Comparison of ENCODE assay signal across 8 cellular contexts in genomic region chr22:39457047-39457545, GRCh38. TPM values are rescaled to one million over a fixed set of nuclear protein-coding genes. Genes with fewer than 3 reads are reported as not detected.
DNase-seq lines count a peak whose midpoint lies in the region; FAIRE-seq and TF ChIP-seq lines count a peak whose summit lies in the region.

No MANE protein-coding gene starts in this region.

- peak overlapping the region; percentile 76 for H3K4me3 ChIP-seq in BLaER1
- H3K4me3 ChIP-seq in HEK293 (ENCODE audit: low read depth, low read length), result peak overlapping the region; percentile 38
- peak overlapping the region; percentile 46 to 89 (median 50); a peak in 7 of 8 replicates for H3K4me3 ChIP-seq in H1 (ENCODE audit: extremely low read depth in 1 of 4, insufficient read depth in 2 of 4, low read depth in 3 of 4, low read length in 4 of 4)
- H3K4me3 ChIP-seq in neuronal stem cell (ENCODE audit: low read length in 2 of 2), result peak overlapping the region; percentile 68 to 84

- CTCF ChIA-PET in HEK293 (lab: Yijun Ruan, JAX), result no interaction called here
- CTCF ChIA-PET in H1 (lab: Charles Lee; ENCODE audit: partially characterized antibody), result interaction anchor here (1.7 kb wide), 1 partner anchor 57 kb away, joined by 7 read pairs; no protein-coding TSS in a partner anchor

- no peaks in the 10 kb centered on the region for H3K79me2 ChIP-seq in H1 (ENCODE audit: control insufficient read depth in 1 of 2, insufficient read depth in 2 of 2, low read length in 2 of 2)

- TF ChIP-seq POLR2A in H1 (IDR thresholded peaks at IDR 0.05; ENCODE audit: control extremely low read depth in 1 of 2, low read depth in 2 of 2, low read length in 2 of 2), result no peak

- no peaks in the 10 kb centered on the region for H4K20me1 ChIP-seq in BLaER1
- H4K20me1 ChIP-seq in H1 (replicated peaks in 1 of 2; ENCODE audit: control insufficient read depth in 1 of 2, insufficient read depth in 2 of 2, low read length in 2 of 2), result peaks cover 0 to 6% of the 10 kb centered on the region in 2 experiments

- FAIRE-seq in H1 (lab: Jason Lieb, UNC), result no peak

- H3K9me3 ChIP-seq in BLaER1, result no peaks in the 10 kb centered on the region
- H3K9me3 ChIP-seq in HEK293 (ENCODE audit: control insufficient read depth, insufficient read depth, low read depth, low read length), result no peaks in the 10 kb centered on the region
- H3K9me3 ChIP-seq in H1 (ENCODE audit: insufficient read depth in 2 of 2, low read depth in 1 of 2, low read length in 1 of 2), result no peaks in the 10 kb centered on the region
- H3K9me3 ChIP-seq in neuronal stem cell (replicated peaks in 1 of 2; ENCODE audit: control insufficient read depth in 2 of 2, insufficient read depth in 1 of 2, low read depth in 1 of 2, low read length in 2 of 2), result peaks cover 0 to 2% of the 10 kb centered on the region in 2 donors

- DNase-seq in H1 (ENCODE audit: low read depth in 1 of 2, low spot score in 2 of 2), result no peak
- DNase-seq in neuronal stem cell (ENCODE audit: low spot score), result no peak
- no peak for DNase-seq in H4 (ENCODE audit: low spot score)
- no peak for DNase-seq in cerebellum (ENCODE audit: low spot score)
- DNase-seq in stimulated activated CD4-positive, alpha-beta T cell treated with anti-CD3 and anti-CD28 coated beads, Interleukin-1b, Interleukin-23, amount 100 ng/mL, for 48 hours, result no peak
- no peak for DNase-seq in activated CD4-positive, CD25-positive, alpha-beta regulatory T cell treated with anti-CD3 and anti-CD28 coated beads, Interleukin-2, amount 50 U/mL, for 72 hours

- H3K79me1 ChIP-seq in H1 (ENCODE audit: low read depth, low read length), result no peaks in the 10 kb centered on the region; the same call in 1 of the 2 replicates
- peaks cover 23% of the 10 kb centered on the region for H3K79me1 ChIP-seq in neuronal stem cell (ENCODE audit: low read depth, low read length)

- TF ChIP-seq CTCF in HEK293 (tag by site-specific recombination; IDR thresholded peaks at IDR 0.05) (no peak), H1 (IDR thresholded peaks at IDR 0.05; ENCODE audit: control extremely low read depth in 1 of 3, insufficient read depth in 1 of 3, low read depth in 1 of 3, low read length in 3 of 3) (no peak)

- H4K8ac ChIP-seq in H1 (ENCODE audit: extremely low read depth, insufficient read depth, low read length) (peak overlapping the region; percentile 91; the same call in 1 of the 2 replicates), neuronal stem cell (ENCODE audit: low read depth, low read length) (no peak overlapping the region)

- no peak for TF ChIP-seq EP300 in H1 (IDR thresholded peaks at IDR 0.05; ENCODE audit: borderline replicate concordance in 1 of 2, low read depth in 2 of 2, low read length in 2 of 2)

- H2BK120ac ChIP-seq in H1 (replicated peaks; ENCODE audit: low read depth, low read length) (no peak overlapping the region), neuronal stem cell (ENCODE audit: low read depth, low read length) (no peak overlapping the region)

- H3K56ac ChIP-seq in H1 (replicated peaks; ENCODE audit: insufficient read length, low read depth, low read length), result no peak overlapping the region

- TF ChIP-seq RAD21 in H1 (IDR thresholded peaks at IDR 0.05 in 1 of 2, conservative IDR thresholded peaks at IDR 0.05 in 1 of 2; ENCODE audit: low read depth in 2 of 2, low read length in 2 of 2), result no peak

- WGBS in H1 (ENCODE audit: extremely low coverage in 1 of 2, insufficient coverage in 1 of 2, insufficient read length in 1 of 2, insufficient replicate concordance in 2 of 2, low coverage in 1 of 2, low lambda C conversion rate in 2 of 2, missing lambda C conversion rate in 1 of 2), 2 experiments, result no CpG with 5 or more reads among the region's 88 CpGs
- no CpG with 5 or more reads among the region's 88 CpGs for WGBS in neuronal stem cell (ENCODE audit: extremely low coverage in 2 of 2, insufficient read length in 2 of 2, insufficient replicate concordance in 1 of 2), 2 donors

- H4K5ac ChIP-seq in H1 (ENCODE audit: insufficient read length, low read depth, low read length), result no peak overlapping the region

- H3K14ac ChIP-seq in H1 (ENCODE audit: insufficient read length) (no peak overlapping the region), neuronal stem cell (ENCODE audit: low read length) (peak overlapping the region; percentile 100)

- H3K18ac ChIP-seq in H1 (ENCODE audit: extremely low read depth, low read length), result peak overlapping the region; percentile 71; the same call in 1 of the 2 replicates
- H3K18ac ChIP-seq in neuronal stem cell (ENCODE audit: low read length), result peak overlapping the region; percentile 99

- H3K4me1 ChIP-seq in BLaER1 (peaks cover 43% of the 10 kb centered on the region), HEK293 (ENCODE audit: control insufficient read depth, insufficient read depth, low read length) (peaks cover 3% of the 10 kb centered on the region; the same call in 1 of the 2 replicates), H1 (replicated peaks in 1 of 4; ENCODE audit: control insufficient read depth in 3 of 4, insufficient read depth in 4 of 4, low read length in 3 of 4) (peaks cover 0 to 29% (median 20%) of the 10 kb centered on the region in 4 experiments; a peak in 6 of 7 replicates), neuronal stem cell (ENCODE audit: control insufficient read depth in 2 of 2, insufficient read depth in 1 of 2, low read depth in 1 of 2, low read length in 2 of 2) (peaks cover 31 to 35% of the 10 kb centered on the region in 2 donors)

- H2AK5ac ChIP-seq in H1 (ENCODE audit: low read depth, low read length) (no peak overlapping the region), neuronal stem cell (ENCODE audit: low read depth, low read length) (peak overlapping the region; percentile 99)

- H4K91ac ChIP-seq in H1 (replicated peaks; ENCODE audit: insufficient read length, low read length) (peak overlapping the region; percentile 99), neuronal stem cell (ENCODE audit: low read depth, low read length, poor library complexity) (peak overlapping the region; percentile 99)

- H3K23ac ChIP-seq in H1 (ENCODE audit: insufficient read length) (no peak overlapping the region), neuronal stem cell (ENCODE audit: low read depth, low read length, poor library complexity) (peak overlapping the region; percentile 92)

- H2BK5ac ChIP-seq in H1 (ENCODE audit: low read depth, low read length) (no peak overlapping the region), neuronal stem cell (ENCODE audit: low read length) (peak overlapping the region; percentile 78)

- H2BK15ac ChIP-seq in H1 (ENCODE audit: low read length), result no peak overlapping the region
- H2BK15ac ChIP-seq in neuronal stem cell (ENCODE audit: low read length), result peak overlapping the region; percentile 99

- H2AFZ ChIP-seq in H1 (ENCODE audit: low read length) (no peak overlapping the region), neuronal stem cell (ENCODE audit: low read length) (peak overlapping the region; percentile 91)

- peaks cover 8% of the 10 kb centered on the region; the same call in 1 of the 2 replicates for H3K23me2 ChIP-seq in H1 (ENCODE audit: low read depth, low read length)

- peaks cover 7% of the 10 kb centered on the region; the same call in 1 of the 2 replicates for H3K27me3 ChIP-seq in BLaER1
- peaks cover 5 to 24% (median 18%) of the 10 kb centered on the region in 4 experiments; a peak in 6 of 7 replicates for H3K27me3 ChIP-seq in H1 (replicated peaks in 1 of 4; ENCODE audit: control insufficient read depth in 3 of 4, extremely low read depth in 1 of 4, insufficient read depth in 3 of 4, low read length in 3 of 4)
- peaks cover 0 to 5% (median 0%) of the 10 kb centered on the region in 3 experiments for H3K27me3 ChIP-seq in neuronal stem cell (ENCODE audit: control insufficient read depth in 3 of 3, insufficient read depth in 3 of 3, low read depth in 1 of 3, low read length in 3 of 3)

- POLR2A ChIA-PET in HEK293 (lab: Yijun Ruan, JAX) (no interaction called here), H1 (lab: Charles Lee; ENCODE audit: partially characterized antibody) (interaction anchor here (0.6 to 2.1 kb wide), 5 partner anchors 11 to 139 kb away, joined by 3 to 8 read pairs (median 3); partner anchors contain the start of gene TAB1)

- H2BK12ac ChIP-seq in H1 (ENCODE audit: low read depth, low read length) (peak overlapping the region; percentile 100; the same call in 1 of the 2 replicates), neuronal stem cell (ENCODE audit: low read length) (no peak overlapping the region)

- H2BK20ac ChIP-seq in H1 (ENCODE audit: low read length), result no peak overlapping the region

- H3K27ac ChIP-seq in BLaER1, result peak overlapping the region; percentile 83
- peak overlapping the region; percentile 56; the same call in 1 of the 2 replicates for H3K27ac ChIP-seq in HEK293 (ENCODE audit: extremely low read depth, low read depth, low read length)
- H3K27ac ChIP-seq in H1 (ENCODE audit: low read depth, low read length), result no peak overlapping the region
- no peak overlapping the region for H3K27ac ChIP-seq in neuronal stem cell (replicated peaks; ENCODE audit: low read length)

- no peak overlapping the region for H3K4ac ChIP-seq in H1 (replicated peaks; ENCODE audit: insufficient read length, low read depth, low read length)
- H3K4ac ChIP-seq in neuronal stem cell (ENCODE audit: low read length), result no peak overlapping the region

- H3K4me2 ChIP-seq in BLaER1 (peak overlapping the region; percentile 93), H1 (ENCODE audit: insufficient read depth in 1 of 2, low read depth in 2 of 2, low read length in 2 of 2) (peak overlapping the region; percentile 31 to 80), neuronal stem cell (ENCODE audit: insufficient read depth, low read length, poor library complexity, severe bottlenecking) (peak overlapping the region; percentile 64)

- H3K36me3 ChIP-seq in BLaER1 (no peaks in the 10 kb centered on the region), HEK293 (ENCODE audit: control insufficient read depth in 2 of 2, insufficient read depth in 1 of 2, low read length in 2 of 2) (no peaks in the 10 kb centered on the region), H1 (ENCODE audit: control insufficient read depth in 2 of 4, insufficient read depth in 4 of 4, low read length in 3 of 4) (no peaks in the 10 kb centered on the region), neuronal stem cell (replicated peaks in 1 of 2; ENCODE audit: control insufficient read depth in 2 of 2, insufficient read depth in 2 of 2, low read length in 2 of 2) (no peaks in the 10 kb centered on the region)

- H3K9ac ChIP-seq in BLaER1, result peak overlapping the region; percentile 81
- no peak overlapping the region for H3K9ac ChIP-seq in H1 (replicated peaks in 1 of 4; ENCODE audit: extremely low read depth in 1 of 4, low read depth in 3 of 4, low read length in 3 of 4)
- H3K9ac ChIP-seq in neuronal stem cell (ENCODE audit: low read depth, low read length, poor library complexity), result peak overlapping the region; percentile 88

RNA-seq across cellular contexts. Expression of gene MGAT3, which starts 0.3 kb away (rescaled TPM):
- 8.5 and 9.2 TPM in 2 replicates for total RNA-seq in H1 (2021; fragmentation: NEBNext Ultra II Directional; extraction: Animal tissue kit (Norgen Biotek cat#: 25700))
- polyA plus RNA-seq in H1 (2011; rRNA removed), result 4.3 and 6.3 TPM in 2 replicates
- 4.7 TPM for polyA plus RNA-seq in H1 (2011; cell fraction: cytosol; rRNA removed)
- 6.4 TPM for polyA plus RNA-seq in H1 (2011; cell fraction: nucleus; rRNA removed)
- 6.4 to 8.6 TPM (median 7.1 TPM) in 4 replicates for polyA plus RNA-seq in H1 (2012, experiment 1 of 2)
- polyA plus RNA-seq in H1 (2012, experiment 2 of 2), result 5.9 TPM
- polyA plus RNA-seq in H1 (2013, experiment 1 of 2), result 5.5 TPM
- 5.2 TPM for polyA plus RNA-seq in H1 (2013, experiment 2 of 2)
- 5.9 and 6.3 TPM in 2 replicates for polyA minus RNA-seq in H1 (2011; rRNA and poly(A)+ RNA removed)
- polyA minus RNA-seq in H1 (2011; cell fraction: cytosol; rRNA and poly(A)+ RNA removed), result 7.0 TPM
- 4.2 TPM for polyA minus RNA-seq in H1 (2011; cell fraction: nucleus; rRNA and poly(A)+ RNA removed)
- 13.5 TPM for polyA plus RNA-seq in neuronal stem cell (2013, experiment 1 of 2)
- polyA plus RNA-seq in neuronal stem cell (2013, experiment 2 of 2), result 13.6 TPM
- 0.80 and 1.1 TPM in 2 replicates for total RNA-seq in H4 (2014; rRNA removed; shearing (Covaris generic))
- total RNA-seq in cerebellum, result 26.0 TPM

RNA-seq across cellular contexts. Expression of gene MIEF1, which starts 45.0 kb away (rescaled TPM):
- 31.4 and 32.7 TPM in 2 replicates for total RNA-seq in H1 (2021; fragmentation: NEBNext Ultra II Directional; extraction: Animal tissue kit (Norgen Biotek cat#: 25700))
- 16.8 and 21.0 TPM in 2 replicates for polyA plus RNA-seq in H1 (2011; rRNA removed)
- 16.4 TPM for polyA plus RNA-seq in H1 (2011; cell fraction: cytosol; rRNA removed)
- 18.5 TPM for polyA plus RNA-seq in H1 (2011; cell fraction: nucleus; rRNA removed)
- polyA plus RNA-seq in H1 (2012, experiment 1 of 2), result 22.0 to 25.2 TPM (median 22.9 TPM) in 4 replicates
- polyA plus RNA-seq in H1 (2012, experiment 2 of 2), result 14.3 TPM
- polyA plus RNA-seq in H1 (2013, experiment 1 of 2), result 18.5 TPM
- polyA plus RNA-seq in H1 (2013, experiment 2 of 2), result 18.4 TPM
- 36.0 and 36.1 TPM in 2 replicates for polyA minus RNA-seq in H1 (2011; rRNA and poly(A)+ RNA removed)
- polyA minus RNA-seq in H1 (2011; cell fraction: cytosol; rRNA and poly(A)+ RNA removed), result 17.9 TPM
- 17.9 TPM for polyA minus RNA-seq in H1 (2011; cell fraction: nucleus; rRNA and poly(A)+ RNA removed)
- polyA plus RNA-seq in neuronal stem cell (2013, experiment 1 of 2), result 27.3 TPM
- polyA plus RNA-seq in neuronal stem cell (2013, experiment 2 of 2), result 27.0 TPM
- 18.0 and 19.8 TPM in 2 replicates for total RNA-seq in H4 (2014; rRNA removed; shearing (Covaris generic))
- 24.8 TPM for total RNA-seq in cerebellum

RNA-seq across cellular contexts. Expression of gene TAB1, which starts 57.5 kb away (rescaled TPM):
- total RNA-seq in H1 (2021; fragmentation: NEBNext Ultra II Directional; extraction: Animal tissue kit (Norgen Biotek cat#: 25700)), result 23.1 and 26.1 TPM in 2 replicates
- polyA plus RNA-seq in H1 (2011; rRNA removed), result 38.0 and 77.1 TPM in 2 replicates
- 41.7 TPM for polyA plus RNA-seq in H1 (2011; cell fraction: cytosol; rRNA removed)
- 53.9 TPM for polyA plus RNA-seq in H1 (2011; cell fraction: nucleus; rRNA removed)
- 17.0 to 29.1 TPM (median 26.8 TPM) in 4 replicates for polyA plus RNA-seq in H1 (2012, experiment 1 of 2)
- 22.4 TPM for polyA plus RNA-seq in H1 (2012, experiment 2 of 2)
- 16.1 TPM for polyA plus RNA-seq in H1 (2013, experiment 1 of 2)
- 15.7 TPM for polyA plus RNA-seq in H1 (2013, experiment 2 of 2)
- polyA minus RNA-seq in H1 (2011; rRNA and poly(A)+ RNA removed), result 22.1 and 25.9 TPM in 2 replicates
- polyA minus RNA-seq in H1 (2011; cell fraction: cytosol; rRNA and poly(A)+ RNA removed), result 29.2 TPM
- polyA minus RNA-seq in H1 (2011; cell fraction: nucleus; rRNA and poly(A)+ RNA removed), result 18.2 TPM
- polyA plus RNA-seq in neuronal stem cell (2013, experiment 1 of 2), result 25.7 TPM
- 24.2 TPM for polyA plus RNA-seq in neuronal stem cell (2013, experiment 2 of 2)
- total RNA-seq in H4 (2014; rRNA removed; shearing (Covaris generic)), result 8.6 and 17.1 TPM in 2 replicates
- total RNA-seq in cerebellum, result 16.6 TPM

Comparison
In these comparisons a context has a peak if more than half of its experiments do, and no peak if none do; other contexts are left out.
1. H3K27ac ChIP-seq: peak in BLaER1 (single experiment) and HEK293 (single experiment); none in H1 (single experiment) and neuronal stem cell (single experiment).
2. H3K9ac ChIP-seq: peak in BLaER1 (single experiment) and neuronal stem cell (single experiment); none in H1 (0 of 4).
3. Peak in every context shown above with its lines, with median percentiles within 50 percentile points of each other: H3K4me2 ChIP-seq and H3K4me3 ChIP-seq.